16 cellular contexts compared by ENCODE assay signal in genomic region chr6:36703982-36704381, GRCh38. TPM values are rescaled to one million over a fixed set of nuclear protein-coding genes. Genes with fewer than 3 reads are reported as not detected.
A peak's percentile ranks its signal among the peaks of the same experiment; 100 is the strongest.
DNase-seq lines count a peak whose midpoint lies in the region; ATAC-seq and TF ChIP-seq lines count a peak whose summit lies in the region.
"Had no signal": no experiment of that assay in that cellular context is flagged by ENCODE, and none has a peak within 500 bp of the region (broad histone marks: within the 10 kb centered on the region; RNA-seq: fewer than 3 reads in every experiment).

No MANE protein-coding gene starts in this region.

- H3K9me3 ChIP-seq in spleen = no peaks in the 10 kb centered on the region
- no peaks in the 10 kb centered on the region for H3K9me3 ChIP-seq in right cardiac atrium (ENCODE audit: control insufficient read depth, low read length)

- TF ChIP-seq CTCF in spleen (IDR thresholded peaks at IDR 0.05 in 8 of 11, conservative IDR thresholded peaks at IDR 0.05 in 3 of 11) = no peak

- H3K4me3 Mint-ChIP-seq in activated naive CD4-positive, alpha-beta T cell treated with anti-CD3 and anti-CD28 coated beads for 36 hours = no peak overlapping the region
- no peak overlapping the region for H3K4me3 Mint-ChIP-seq in activated naive CD4-positive, alpha-beta T cell treated with anti-CD3 and anti-CD28 coated beads, Interleukin-2, amount 10 ng/mL, durations not matched to agents 7 days and 5 days
- H3K4me3 Mint-ChIP-seq: B cell; CD8-positive, alpha-beta T cell; H9 had no signal

- H3K9me3 Mint-ChIP-seq in activated naive CD4-positive, alpha-beta T cell treated with anti-CD3 and anti-CD28 coated beads for 36 hours = no peaks in the 10 kb centered on the region
- no peaks in the 10 kb centered on the region for H3K9me3 Mint-ChIP-seq in activated naive CD4-positive, alpha-beta T cell treated with anti-CD3 and anti-CD28 coated beads, Interleukin-2, amount 10 ng/mL, durations not matched to agents 7 days and 5 days
- H3K9me3 Mint-ChIP-seq: CD8-positive, alpha-beta T cell; H9 had no signal

- peaks cover 2% of the 10 kb centered on the region for H3K27me3 Mint-ChIP-seq in activated naive CD4-positive, alpha-beta T cell treated with anti-CD3 and anti-CD28 coated beads for 36 hours (ENCODE audit: low read depth)
- peaks cover 30% of the 10 kb centered on the region for H3K27me3 Mint-ChIP-seq in activated naive CD4-positive, alpha-beta T cell treated with anti-CD3 and anti-CD28 coated beads, Interleukin-2, amount 10 ng/mL, durations not matched to agents 7 days and 5 days

- TF ChIP-seq POLR2A in spleen (IDR thresholded peaks at IDR 0.05) = no peak

- peak; percentile 2 for DNase-seq in activated naive CD4-positive, alpha-beta T cell treated with anti-CD3 and anti-CD28 coated beads for 36 hours
- no peak for DNase-seq in activated naive CD4-positive, alpha-beta T cell treated with anti-CD3 and anti-CD28 coated beads, Interleukin-2, amount 10 ng/mL, durations not matched to agents 7 days and 5 days
- DNase-seq in mesenteric fat pad (ENCODE audit: low spot score) = peak; percentile 87
- peak; percentile 55 for DNase-seq in spleen
- DNase-seq in right cardiac atrium = no peak
- DNase-seq in left colon = no peak
- DNase-seq: Calu3; CD8-positive, alpha-beta T cell; DMS79 treated with DMSO at 0.1 percent for 48 hours; GF-D8; H9 had no signal

- CTCF ChIA-PET in activated naive CD4-positive, alpha-beta T cell treated with anti-CD3 and anti-CD28 coated beads for 36 hours (lab: Charles Lee) = no interaction called here
- CTCF ChIA-PET in activated naive CD4-positive, alpha-beta T cell treated with anti-CD3 and anti-CD28 coated beads, Interleukin-2, amount 10 ng/mL, durations not matched to agents 7 days and 5 days (lab: Charles Lee) = no interaction called here

- WGBS in spleen, 5 donors = 92 to 98% (median 95%) methylated on average over 17 to 18 of the region's 18 CpGs
- 95% methylated on average over 18 of the region's 18 CpGs for WGBS in right cardiac atrium

- intact Hi-C loops in activated naive CD4-positive, alpha-beta T cell treated with anti-CD3 and anti-CD28 coated beads for 36 hours (cut with micrococcal nuclease) = no loop called here
- intact Hi-C loops in spleen (cut with DNase I; ENCODE audit: low total_unique reads) (no loop called here), right cardiac atrium (cut with DNase I) (no loop called here), left colon (cut with DNase I, micrococcal nuclease) (no loop called here)

- H3K4me3 ChIP-seq in spleen = no peak overlapping the region
- H3K4me3 ChIP-seq in right cardiac atrium (ENCODE audit: low read length) = no peak overlapping the region
- H3K4me3 ChIP-seq: BLaER1 treated with 17β-estradiol and CSF1 and Interleukin-3, amounts not matched to agents 10 nM and 100 nM had no signal

- no peak overlapping the region for H3K27ac Mint-ChIP-seq in activated naive CD4-positive, alpha-beta T cell treated with anti-CD3 and anti-CD28 coated beads for 36 hours
- H3K27ac Mint-ChIP-seq in activated naive CD4-positive, alpha-beta T cell treated with anti-CD3 and anti-CD28 coated beads, Interleukin-2, amount 10 ng/mL, durations not matched to agents 7 days and 5 days = no peak overlapping the region
- H3K27ac Mint-ChIP-seq: B cell; CD8-positive, alpha-beta T cell; H9 had no signal

- peaks cover 0 to 30% (median 6%) of the 10 kb centered on the region in 6 donors for H3K4me1 ChIP-seq in spleen
- H3K4me1 ChIP-seq in right cardiac atrium (ENCODE audit: control insufficient read depth, insufficient read depth, low read length) = no peaks in the 10 kb centered on the region

- peaks cover 2% of the 10 kb centered on the region for H3K4me1 Mint-ChIP-seq in activated naive CD4-positive, alpha-beta T cell treated with anti-CD3 and anti-CD28 coated beads for 36 hours (ENCODE audit: low read depth)
- H3K4me1 Mint-ChIP-seq in activated naive CD4-positive, alpha-beta T cell treated with anti-CD3 and anti-CD28 coated beads, Interleukin-2, amount 10 ng/mL, durations not matched to agents 7 days and 5 days = peaks cover 9% of the 10 kb centered on the region
- H3K4me1 Mint-ChIP-seq: H9 had no signal

- H3K27me3 ChIP-seq in spleen (replicated peaks in 1 of 7) = no peaks in the 10 kb centered on the region
- no peaks in the 10 kb centered on the region for H3K27me3 ChIP-seq in right cardiac atrium (ENCODE audit: control insufficient read depth, insufficient read depth)
- H3K27me3 ChIP-seq: BLaER1 treated with 17β-estradiol and CSF1 and Interleukin-3, amounts not matched to agents 10 nM and 100 nM had no signal

- H3K36me3 ChIP-seq in spleen = peaks cover 0 to 5% (median 0%) of the 10 kb centered on the region in 6 donors
- H3K36me3 ChIP-seq: BLaER1 treated with 17β-estradiol and CSF1 and Interleukin-3, amounts not matched to agents 10 nM and 100 nM had no signal

- H3K27ac ChIP-seq in spleen (no peak overlapping the region), right cardiac atrium (ENCODE audit: low read length) (no peak overlapping the region)
- H3K27ac ChIP-seq: BLaER1 treated with 17β-estradiol and CSF1 and Interleukin-3, amounts not matched to agents 10 nM and 100 nM had no signal

- no peaks in the 10 kb centered on the region for H3K36me3 Mint-ChIP-seq in activated naive CD4-positive, alpha-beta T cell treated with anti-CD3 and anti-CD28 coated beads for 36 hours (ENCODE audit: low read depth)
- no peaks in the 10 kb centered on the region for H3K36me3 Mint-ChIP-seq in activated naive CD4-positive, alpha-beta T cell treated with anti-CD3 and anti-CD28 coated beads, Interleukin-2, amount 10 ng/mL, durations not matched to agents 7 days and 5 days
- H3K36me3 Mint-ChIP-seq: CD8-positive, alpha-beta T cell had no signal

- ATAC-seq in right cardiac atrium (no peak), left colon (no peak)
- ATAC-seq: CD8-positive, alpha-beta T cell; HepG2 had no signal

RNA-seq across cellular contexts. Expression of gene RAB44, which starts 6.4 kb away (rescaled TPM):
- total RNA-seq in activated naive CD4-positive, alpha-beta T cell treated with anti-CD3 and anti-CD28 coated beads for 36 hours = under 1 TPM in 1 of 2 experiments, not detected in 1; 0.05 TPM
- total RNA-seq in mesenteric fat pad (0.35 TPM), spleen (1 to 10 TPM in 5 of 7 donors, under 1 TPM in 2; 0.54 to 3.5 (median 1.3) TPM), right cardiac atrium (under 1 TPM in 2 of 4 donors, not detected in 2; 0.06 TPM), left colon (under 1 TPM; 0.09 to 0.42 TPM)
- polyA plus RNA-seq in spleen (under 1 TPM; 0.06 to 0.26 (median 0.24) TPM), right cardiac atrium (not detected)
- total RNA-seq: A172, Calu3, H1, H9, HepG2 had no signal
- polyA plus RNA-seq: HepG2 had no signal

RNA-seq across cellular contexts. Expression of gene CDKN1A, which starts 25.5 kb away (rescaled TPM):
- total RNA-seq in activated naive CD4-positive, alpha-beta T cell treated with anti-CD3 and anti-CD28 coated beads for 36 hours = 10 to 100 TPM; 90.1 to 92.3 TPM
- total RNA-seq in mesenteric fat pad (245 TPM), spleen (10 to 100 TPM; 26.5 to 58.5 (median 32.8) TPM), right cardiac atrium (10 to 100 TPM; 38.5 to 68.6 (median 52.9) TPM), left colon (100 to 1,000 TPM; 264 to 383 TPM)
- polyA plus RNA-seq in spleen (10 to 100 TPM; 10.7 to 18.4 (median 11.9) TPM), right cardiac atrium (59.8 TPM)

Comparison
In these comparisons a context has a peak if more than half of its experiments do, and no peak if none do; other contexts are left out.
1. DNase-seq: peak in activated naive CD4-positive, alpha-beta T cell treated with anti-CD3 and anti-CD28 coated beads for 36 hours (single experiment), mesenteric fat pad (single experiment) and spleen (single experiment); none in activated naive CD4-positive, alpha-beta T cell treated with anti-CD3 and anti-CD28 coated beads, Interleukin-2, amount 10 ng/mL, durations not matched to agents 7 days and 5 days (single experiment), right cardiac atrium (0 of 3) and left colon (0 of 2).